Comparison of ENCODE assay signal across 8 cellular contexts in the genomic region with DNA sequence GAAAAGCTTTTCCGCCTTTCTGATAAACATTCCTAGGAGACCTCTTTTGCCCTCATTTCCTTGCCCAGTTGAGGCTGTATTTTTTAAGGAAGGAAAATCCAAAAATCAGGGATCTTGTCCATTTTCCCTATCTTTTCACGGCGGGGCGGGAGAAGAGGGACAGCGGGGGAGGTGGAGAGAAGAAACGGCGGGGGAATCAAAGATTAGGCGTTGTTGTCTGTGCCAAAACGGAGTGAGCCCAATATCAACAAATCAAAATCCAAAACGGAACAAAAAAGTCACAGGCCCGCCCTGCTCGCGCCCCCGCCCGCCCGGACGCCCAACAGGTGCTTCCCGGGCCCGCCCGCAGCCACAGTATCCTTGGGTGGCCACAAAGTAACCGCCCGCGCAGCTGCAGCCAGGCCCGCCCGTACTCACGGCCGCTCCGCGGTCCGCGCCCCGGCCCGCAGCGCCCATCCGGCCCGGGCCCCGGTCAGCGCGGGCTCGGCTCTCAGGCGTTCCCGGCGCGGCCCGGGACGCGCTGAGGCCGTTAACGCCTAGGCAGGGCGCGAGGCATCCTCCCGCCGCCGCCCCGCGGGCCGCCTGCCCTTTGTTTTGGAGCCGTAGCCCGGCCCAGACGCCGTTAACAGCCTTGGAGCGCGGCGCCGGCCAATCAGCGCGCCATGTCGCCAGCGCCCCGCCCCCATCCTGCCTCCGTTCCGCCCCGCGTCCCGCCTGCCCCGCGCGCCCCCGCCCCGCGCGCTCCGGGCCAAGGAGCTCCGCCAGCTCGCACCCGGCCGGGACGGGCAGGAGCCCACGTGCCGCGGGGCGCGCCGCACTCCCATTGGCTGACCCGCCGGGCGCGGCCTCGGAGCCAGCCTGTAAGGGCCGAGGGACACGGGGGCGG.
DNase-seq lines count a peak whose midpoint lies in the region; TF ChIP-seq lines count a peak whose summit lies in the region.

A gene with protein sequence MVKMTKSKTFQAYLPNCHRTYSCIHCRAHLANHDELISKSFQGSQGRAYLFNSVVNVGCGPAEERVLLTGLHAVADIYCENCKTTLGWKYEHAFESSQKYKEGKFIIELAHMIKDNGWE (minus strand): TSS at position 597 of the 886 bp plus-strand sequence. CDS start 25,050 bp downstream, outside the sequence.

- TF ChIP-seq POLR2A in Raji (IDR thresholded peaks at IDR 0.05; ENCODE audit: insufficient read depth, low read depth, low read length): peak; percentile 77

- peaks cover 3% of the 10 kb centered on the region for H3K27me3 Mint-ChIP-seq in nephron (ENCODE audit: low read depth)

- peak; percentile 96 for DNase-seq in ELF-1 (ENCODE audit: low read depth, low spot score)
- peak; percentile 87 for DNase-seq in GOT3 (lab: John Stamatoyannopoulos, UW)
- peak; percentile 82 for DNase-seq in LNCaP clone FGC (ENCODE audit: low read depth)
- peak; percentile 98 for DNase-seq in activated effector memory CD4-positive, alpha-beta T cell treated with anti-CD3 and anti-CD28 coated beads, Interleukin-2, amount 50 U/mL, for 16 hours
- DNase-seq in fibroblast of the conjunctiva (ENCODE audit: low read depth): peak; percentile 93
- DNase-seq in stimulated activated naive CD4-positive, alpha-beta T cell treated with Interleukin-2 at 50 U/mL for 16 hours (lab: John Stamatoyannopoulos, UW): peak; percentile 93

- H3K4me3 Mint-ChIP-seq in nephron: peak within 1 kb of the TSS; percentile 95 to 99 (median 96)

- H3K36me3 Mint-ChIP-seq in nephron (ENCODE audit: low read depth): peaks cover 13% of the 10 kb centered on the region

- TF ChIP-seq CTCF in LNCaP clone FGC (IDR thresholded peaks at IDR 0.05; ENCODE audit: control insufficient read depth, extremely low read depth, insufficient read depth): no peak
- no peak for TF ChIP-seq CTCF in nephron (IDR thresholded peaks at IDR 0.05; ENCODE audit: unreplicated experiment in 3 of 3)

- H3K27ac Mint-ChIP-seq in nephron: peak within 1 kb of the TSS; percentile 83 to 96 (median 95)

- peaks cover 14% of the 10 kb centered on the region for H3K4me1 Mint-ChIP-seq in nephron

- H3K4me3 ChIP-seq in LNCaP clone FGC (ENCODE audit: low read depth, low read length): peak within 1 kb of the TSS; percentile 73

- H3K9me3 Mint-ChIP-seq in nephron: no peaks in the 10 kb centered on the region

Comparison
In these comparisons a context has a peak if more than half of its experiments do, and no peak if none do; other contexts are left out.
1. Peak in every context shown above with its lines: DNase-seq and H3K4me3 ChIP-seq.